Comparison of ENCODE assay signal across 2 cellular contexts in genomic region chr17:21427727-21428126, GRCh38. TPM values are rescaled to one million over a fixed set of nuclear protein-coding genes. Genes with fewer than 3 reads are reported as not detected.
"Had no signal": no experiment of that assay in that cellular context is flagged by ENCODE, and none has a peak within 500 bp of the region (broad histone marks: within the 10 kb centered on the region; RNA-seq: fewer than 3 reads in every experiment).

No MANE protein-coding gene starts in this region.

RNA-seq across cellular contexts. Expression of gene KCNJ12, which starts 51.6 kb away (rescaled TPM):
- total RNA-seq: MCF 10A, RPMI7951 had no signal
